In the genomic region with DNA sequence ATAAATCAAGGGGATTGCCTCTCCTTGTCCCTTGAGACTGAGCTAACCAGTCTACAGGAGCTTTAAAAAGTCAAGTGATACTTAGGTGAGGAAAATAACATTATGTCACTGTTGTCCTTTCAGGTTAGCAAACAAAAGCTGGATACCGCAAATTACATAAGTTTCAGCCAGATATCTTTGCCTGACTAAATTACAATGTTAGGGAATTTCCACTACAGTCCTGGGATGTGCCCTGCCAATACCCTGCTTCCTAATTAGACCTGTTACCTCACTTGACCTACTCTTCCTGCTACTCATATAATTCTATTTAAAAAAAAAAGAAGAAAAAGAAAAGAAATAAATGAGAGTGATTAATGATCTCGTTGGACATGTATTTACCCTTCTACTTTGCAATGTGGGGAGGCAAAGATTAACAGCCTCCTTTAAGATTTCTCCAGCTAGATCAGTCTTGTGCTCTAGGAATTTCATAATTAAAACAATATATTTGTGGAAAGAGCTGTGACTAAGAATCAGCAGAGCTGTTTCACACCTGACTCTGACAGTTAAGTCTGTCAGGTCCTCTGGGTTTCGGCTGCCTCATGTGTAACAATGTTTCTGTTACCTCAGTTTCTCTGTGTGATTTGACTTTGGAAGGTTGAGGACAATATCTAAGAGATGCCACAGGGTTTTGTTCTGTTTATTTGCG, we compare ENCODE assay signal across 1 cellular context.
TF ChIP-seq lines count a peak whose summit lies in the region.

No MANE protein-coding gene starts in this region.

TF ChIP-seq in IMR-90, 13 proteins besides CTCF, POLR2A, EP300 and RAD21:
- TF ChIP-seq MAZ (IDR thresholded peaks at IDR 0.05; ENCODE audit: borderline replicate concordance, low read depth, low read length) (no peak), CHD1 (IDR thresholded peaks at IDR 0.05; ENCODE audit: low read depth, low read length) (no peak), MAFK (IDR thresholded peaks at IDR 0.05; ENCODE audit: low read depth, low read length) (no peak), ELK1 (IDR thresholded peaks at IDR 0.05; ENCODE audit: borderline replicate concordance, low read depth, low read length) (no peak), RFX5 (IDR thresholded peaks at IDR 0.05; ENCODE audit: low read depth, low read length) (no peak), FOS (IDR thresholded peaks at IDR 0.05; ENCODE audit: low read depth, low read length) (no peak), BHLHE40 (IDR thresholded peaks at IDR 0.05; ENCODE audit: low read depth, low read length) (no peak), MXI1 (IDR thresholded peaks at IDR 0.05; ENCODE audit: borderline replicate concordance, low read depth, low read length) (no peak), RCOR1 (IDR thresholded peaks at IDR 0.05; ENCODE audit: insufficient replicate concordance, low read length) (no peak), SMC3 (IDR thresholded peaks at IDR 0.05; ENCODE audit: low read depth, low read length) (no peak), NFE2L2 (IDR thresholded peaks at IDR 0.05; ENCODE audit: low read depth, low read length) (no peak), CEBPB (IDR thresholded peaks at IDR 0.05; ENCODE audit: low read depth, low read length) (no peak), USF2 (IDR thresholded peaks at IDR 0.05; ENCODE audit: low read depth, low read length) (no peak)
